ENCODE assay signal across 15 cellular contexts in genomic region chr11:96095884-96096301, GRCh38.
A peak's percentile ranks its signal among the peaks of the same experiment; 100 is the strongest.
DNase-seq lines count a peak whose midpoint lies in the region; TF ChIP-seq lines count a peak whose summit lies in the region.
"Had no signal": no experiment of that assay in that cellular context is flagged by ENCODE, and none has a peak within 500 bp of the region (broad histone marks: within the 10 kb centered on the region; RNA-seq: fewer than 3 reads in every experiment).

No MANE protein-coding gene starts in this region.

- H3K14ac ChIP-seq in H9 (ENCODE audit: insufficient read depth, low read length), result no peak overlapping the region

- no peak overlapping the region for H2BK12ac ChIP-seq in H9 (ENCODE audit: insufficient read length, low read depth, low read length)

- TF ChIP-seq POLR2A in prostate gland (IDR thresholded peaks at IDR 0.05), result no peak

- no peak overlapping the region for H4K5ac ChIP-seq in H9 (ENCODE audit: insufficient read length, low read depth, low read length)

- H3K4me3 ChIP-seq in prostate gland, result no peak overlapping the region
- H3K4me3 ChIP-seq: BLaER1 had no signal

- no peaks in the 10 kb centered on the region for H3K23me2 ChIP-seq in H9 (ENCODE audit: insufficient read length, low read depth, low read length, poor library complexity, severe bottlenecking)

- no peaks in the 10 kb centered on the region for H3K9me3 Mint-ChIP-seq in H9
- H3K9me3 Mint-ChIP-seq: stimulated activated naive B cell treated with anti-CD40 and anti-IgM and Interleukin-4, amounts not matched to agents 10 μg/mL and 1 μg/mL and 100 μg/mL, for 72 hours had no signal

- H3K4ac ChIP-seq in H9 (ENCODE audit: low read depth, low read length), result no peak overlapping the region

- H3K9me3 ChIP-seq in H9 (ENCODE audit: control insufficient read depth, low read depth, low read length) (no peaks in the 10 kb centered on the region), prostate gland (no peaks in the 10 kb centered on the region)
- H3K9me3 ChIP-seq: BLaER1 had no signal

- H2BK120ac ChIP-seq in H9 (ENCODE audit: low read depth, low read length, poor library complexity, severe bottlenecking), result no peak overlapping the region

- H4K8ac ChIP-seq in H9 (replicated peaks; ENCODE audit: insufficient read length, low read depth, low read length), result no peak overlapping the region

- no peak overlapping the region for H2BK15ac ChIP-seq in H9 (ENCODE audit: low read depth, low read length)

- CTCF ChIA-PET in RWPE1 (lab: Yijun Ruan, JAX), result interaction anchor here (1.9 kb wide), 1 partner anchor 247 kb away, joined by 10 read pairs; the partner anchor contains the start of gene MAML2

- H3K23ac ChIP-seq in H9 (ENCODE audit: insufficient read length, low read depth, low read length), result no peak overlapping the region

- H3K36me3 Mint-ChIP-seq in H9 (ENCODE audit: insufficient read depth in 1 of 3, low read depth in 3 of 3), result no peaks in the 10 kb centered on the region

- no peaks in the 10 kb centered on the region for H3K79me2 ChIP-seq in H9 (ENCODE audit: insufficient read depth, low read length)

- H3K18ac ChIP-seq in H9 (ENCODE audit: insufficient read length, low read depth, low read length), result peak overlapping the region; percentile 42

- DNase-seq in H9, result no peak
- DNase-seq in RWPE1 (ENCODE audit: low spot score), result peak; percentile 53
- DNase-seq in islet precursor cell, result peak; percentile 73
- DNase-seq in prostate gland (ENCODE audit: low spot score), result peak; percentile 74
- DNase-seq in amygdala (lab: John Stamatoyannopoulos, UW), result no peak
- no peak for DNase-seq in NCI-H446 treated with DMSO at 0.1 percent for 48 hours (lab: John Stamatoyannopoulos, UW)
- no peak for DNase-seq in NOMO-1 (lab: John Stamatoyannopoulos, UW; ENCODE audit: unreplicated experiment in 2 of 2)
- DNase-seq: activated naive CD4-positive, alpha-beta T cell; erythroblast; hypothalamus; NCI-H1694; NCI-H748 treated with DMSO at 0.1 percent for 48 hours; Right ventricle myocardium superior; stimulated activated naive B cell treated with anti-CD40 and anti-IgM and Interleukin-4, amounts not matched to agents 10 μg/mL and 1 μg/mL and 100 μg/mL, for 72 hours had no signal

- no peaks in the 10 kb centered on the region for H3K36me3 ChIP-seq in prostate gland
- H3K36me3 ChIP-seq: BLaER1 had no signal

- no peak overlapping the region for H2BK20ac ChIP-seq in H9 (ENCODE audit: low read depth, low read length, poor library complexity, severe bottlenecking)

- no peak overlapping the region for H3T11ph ChIP-seq in H9 (ENCODE audit: low read length)

- POLR2A ChIA-PET in RWPE1 (lab: Yijun Ruan, JAX; ENCODE audit: low non-redundant PET), result no interaction called here

- H3K27me3 Mint-ChIP-seq in H9 (ENCODE audit: low read depth), result no peaks in the 10 kb centered on the region
- H3K27me3 Mint-ChIP-seq: stimulated activated naive B cell treated with anti-CD40 and anti-IgM and Interleukin-4, amounts not matched to agents 10 μg/mL and 1 μg/mL and 100 μg/mL, for 72 hours had no signal

- no peaks in the 10 kb centered on the region for H4K20me1 ChIP-seq in H9 (ENCODE audit: control insufficient read depth, insufficient read depth, insufficient read length)
- H4K20me1 ChIP-seq: BLaER1 had no signal

- intact Hi-C loops in prostate gland (cut with DNase I), result no loop called here

- H3K27me3 ChIP-seq in H9 (ENCODE audit: insufficient read depth, low read length) (no peaks in the 10 kb centered on the region), prostate gland (replicated peaks; ENCODE audit: insufficient read depth) (no peaks in the 10 kb centered on the region)
- H3K27me3 ChIP-seq: BLaER1 had no signal

- no peaks in the 10 kb centered on the region for H3K79me1 ChIP-seq in H9 (ENCODE audit: insufficient read depth, low read depth, low read length, poor library complexity, severe bottlenecking)

- no peak overlapping the region for H2AK5ac ChIP-seq in H9 (ENCODE audit: insufficient read length, low read length)

- no peak overlapping the region for H3K27ac Mint-ChIP-seq in H9

- no peak overlapping the region for H3K9ac ChIP-seq in H9 (ENCODE audit: extremely low read depth, insufficient read length, low read length)
- H3K9ac ChIP-seq: BLaER1 had no signal

- H3K27ac ChIP-seq in H9 (ENCODE audit: insufficient read length, low read depth, low read length) (no peak overlapping the region), RWPE1 (no peak overlapping the region), prostate gland (peak overlapping the region; percentile 75)
- H3K27ac ChIP-seq: BLaER1 had no signal

- no peak overlapping the region for H3K56ac ChIP-seq in H9 (ENCODE audit: insufficient read length, low read depth, low read length)

- TF ChIP-seq CTCF in H9 (conservative IDR thresholded peaks at IDR 0.05), result no peak
- TF ChIP-seq CTCF in RWPE1 (conservative IDR thresholded peaks at IDR 0.05; ENCODE audit: low read depth), result no peak
- no peak for TF ChIP-seq CTCF in prostate gland (IDR thresholded peaks at IDR 0.05)

- H4K91ac ChIP-seq in H9 (ENCODE audit: insufficient read length, low read depth, low read length), result no peak overlapping the region

- H3K4me1 Mint-ChIP-seq in H9, result peaks cover 18 to 26% of the 10 kb centered on the region in 2 experiments

- H2AFZ ChIP-seq in H9 (ENCODE audit: low read length), result no peak overlapping the region

- no CpG with 5 or more reads among the region's 2 CpGs for WGBS in H9 (ENCODE audit: extremely low coverage, insufficient read length, low lambda C conversion rate)
- 29% methylated on average over 2 of the region's 2 CpGs for WGBS in prostate gland

- H2BK5ac ChIP-seq in H9 (ENCODE audit: insufficient read length, low read length), result no peak overlapping the region

- H3K4me2 ChIP-seq in H9 (ENCODE audit: insufficient read depth, insufficient read length, low read length), result no peak overlapping the region
- H3K4me2 ChIP-seq: BLaER1 had no signal

- no peak overlapping the region for H3K4me3 Mint-ChIP-seq in H9
- H3K4me3 Mint-ChIP-seq: stimulated activated naive B cell treated with anti-CD40 and anti-IgM and Interleukin-4, amounts not matched to agents 10 μg/mL and 1 μg/mL and 100 μg/mL, for 72 hours had no signal

- 0 out of 2 replicates have a peak, but pooled peaks cover 3% of the 10 kb centered on the region for H3K4me1 ChIP-seq in H9 (ENCODE audit: insufficient read depth, low read length)
- peaks cover 12% of the 10 kb centered on the region for H3K4me1 ChIP-seq in prostate gland (replicated peaks)
- H3K4me1 ChIP-seq: BLaER1 had no signal

Comparison
In these comparisons a context has a peak if more than half of its experiments do, and no peak if none do; other contexts are left out.
1. DNase-seq: peak in RWPE1 (single experiment), islet precursor cell (single experiment) and prostate gland (single experiment); none in H9 (single experiment), amygdala (0 of 56), NCI-H446 treated with DMSO at 0.1 percent for 48 hours (single experiment) and NOMO-1 (0 of 2).
2. H3K27ac ChIP-seq: peak in prostate gland (2 of 2); none in H9 (single experiment) and RWPE1 (single experiment).